8 cellular contexts compared by ENCODE assay signal in the genomic region with DNA sequence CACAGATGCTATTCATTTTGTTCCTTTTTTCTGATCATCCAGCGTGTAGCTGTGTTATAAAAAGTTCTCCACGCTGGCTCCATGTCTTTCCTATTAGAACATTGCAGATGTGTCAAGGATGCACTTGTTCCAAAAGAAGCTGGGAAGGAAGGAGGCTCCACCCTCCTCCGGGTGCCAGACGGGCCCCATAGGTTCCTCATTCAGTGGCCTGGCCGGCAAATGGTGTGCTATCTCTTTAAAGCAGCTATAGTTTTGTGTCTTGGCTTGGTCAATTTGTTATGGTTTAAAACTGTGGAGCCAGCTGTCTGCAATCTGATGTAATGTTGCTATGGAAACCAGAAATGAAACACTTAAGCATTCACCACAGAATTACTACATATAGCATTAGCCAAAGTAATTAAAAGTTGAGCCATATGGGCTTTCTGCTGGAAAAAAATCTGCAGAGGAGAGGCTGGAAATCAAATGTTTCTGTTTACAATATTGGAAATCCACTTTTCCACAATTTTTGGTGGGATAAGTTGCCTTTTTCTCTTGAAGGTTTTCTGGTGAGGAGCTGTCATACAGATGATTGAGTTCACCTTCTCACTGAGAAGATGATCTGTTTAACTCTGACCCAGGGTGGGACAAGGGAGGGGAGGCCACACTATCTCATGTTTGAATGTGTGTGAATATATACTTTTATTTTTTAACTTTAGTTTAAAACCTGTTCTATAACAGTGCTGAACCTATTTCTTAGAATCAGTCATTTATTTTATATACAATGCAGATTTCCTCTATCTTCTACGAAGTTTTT.
DNase-seq lines count a peak whose midpoint lies in the region; ATAC-seq, FAIRE-seq and TF ChIP-seq lines count a peak whose summit lies in the region.

No MANE protein-coding gene starts in this region.

- H3K36me3 Mint-ChIP-seq in neural crest cell (ENCODE audit: low read depth): peaks cover 9% of the 10 kb centered on the region
- no peaks in the 10 kb centered on the region for H3K36me3 Mint-ChIP-seq in activated naive CD8-positive, alpha-beta T cell treated with anti-CD3 and anti-CD28 coated beads, Interleukin-2, amount 50 U/mL, for 24 hours (ENCODE audit: low read depth)

- DNase-seq in GM19239 (ENCODE audit: insufficient read length, low spot score): peak; percentile 20
- peak; percentile 49 for DNase-seq in RKO (ENCODE audit: low spot score)
- DNase-seq in neural crest cell (ENCODE audit: low read depth, low spot score): no peak
- no peak for DNase-seq in activated CD4-positive, alpha-beta T cell treated with anti-CD3 and anti-CD28 coated beads, Interleukin-2, amount 50 U/mL, for 4 hours
- no peak for DNase-seq in activated naive CD8-positive, alpha-beta T cell treated with anti-CD3 and anti-CD28 coated beads, Interleukin-2, amount 50 U/mL, for 24 hours
- DNase-seq in stimulated activated CD8-positive, alpha-beta memory T cell treated with anti-CD3 and anti-CD28 coated beads, Interleukin-4, amount 100 ng/mL, for 48 hours: no peak

- ATAC-seq in HG03280 (IDR thresholded peaks at IDR 0.05; ENCODE audit: unreplicated experiment): peak; percentile 80
- no peak for ATAC-seq in activated naive CD8-positive, alpha-beta T cell treated with anti-CD3 and anti-CD28 coated beads, Interleukin-2, amount 50 U/mL, for 24 hours

- no peak for TF ChIP-seq CTCF in neural crest cell (conservative IDR thresholded peaks at IDR 0.05)

- peaks cover 54% of the 10 kb centered on the region for H3K4me1 Mint-ChIP-seq in neural crest cell
- no peaks in the 10 kb centered on the region for H3K4me1 Mint-ChIP-seq in activated naive CD8-positive, alpha-beta T cell treated with anti-CD3 and anti-CD28 coated beads, Interleukin-2, amount 50 U/mL, for 24 hours

- FAIRE-seq in GM19239 (lab: Jason Lieb, UNC): peak; percentile 74

- H3K27me3 ChIP-seq in esophagus (ENCODE audit: control insufficient read depth in 1 of 2, insufficient read depth in 2 of 2, low read length in 2 of 2): no peaks in the 10 kb centered on the region

- peaks cover 4 to 8% of the 10 kb centered on the region in 2 donors for H3K4me1 ChIP-seq in esophagus (ENCODE audit: control insufficient read depth in 2 of 2, insufficient read depth in 2 of 2, low read length in 1 of 2)

- no peaks in the 10 kb centered on the region for H3K9me3 Mint-ChIP-seq in neural crest cell
- no peaks in the 10 kb centered on the region for H3K9me3 Mint-ChIP-seq in activated naive CD8-positive, alpha-beta T cell treated with anti-CD3 and anti-CD28 coated beads, Interleukin-2, amount 50 U/mL, for 24 hours

- peak overlapping the region; percentile 5 to 22 for H3K27ac ChIP-seq in esophagus (ENCODE audit: low read depth in 2 of 2, low read length in 1 of 2)

- no peaks in the 10 kb centered on the region for H3K36me3 ChIP-seq in esophagus (ENCODE audit: control insufficient read depth in 2 of 2, insufficient read depth in 2 of 2, low read length in 1 of 2)

- peak overlapping the region; percentile 90 for H3K4me3 Mint-ChIP-seq in neural crest cell
- H3K4me3 Mint-ChIP-seq in activated naive CD8-positive, alpha-beta T cell treated with anti-CD3 and anti-CD28 coated beads, Interleukin-2, amount 50 U/mL, for 24 hours: no peak overlapping the region

- no peaks in the 10 kb centered on the region for H3K9me3 ChIP-seq in esophagus (ENCODE audit: control insufficient read depth in 2 of 2, insufficient read depth in 1 of 2, low read depth in 1 of 2, low read length in 1 of 2)

- H3K4me3 ChIP-seq in esophagus (ENCODE audit: low read depth in 1 of 2, low read length in 2 of 2): no peak overlapping the region

- 26% methylated on average over 6 of the region's 6 CpGs for WGBS in esophagus, 2 donors

- peak overlapping the region; percentile 95 for H3K27ac Mint-ChIP-seq in neural crest cell (ENCODE audit: unreplicated experiment)
- H3K27ac Mint-ChIP-seq in activated naive CD8-positive, alpha-beta T cell treated with anti-CD3 and anti-CD28 coated beads, Interleukin-2, amount 50 U/mL, for 24 hours: no peak overlapping the region

- no peaks in the 10 kb centered on the region for H3K27me3 Mint-ChIP-seq in neural crest cell (ENCODE audit: low read depth)
- H3K27me3 Mint-ChIP-seq in activated naive CD8-positive, alpha-beta T cell treated with anti-CD3 and anti-CD28 coated beads, Interleukin-2, amount 50 U/mL, for 24 hours: peaks cover 35% of the 10 kb centered on the region

Comparison
In these comparisons a context has a peak if more than half of its experiments do, and no peak if none do; other contexts are left out.
1. DNase-seq: peak in GM19239 (single experiment) and RKO (single experiment); none in neural crest cell (single experiment), activated CD4-positive, alpha-beta T cell treated with anti-CD3 and anti-CD28 coated beads, Interleukin-2, amount 50 U/mL, for 4 hours (0 of 2), activated naive CD8-positive, alpha-beta T cell treated with anti-CD3 and anti-CD28 coated beads, Interleukin-2, amount 50 U/mL, for 24 hours (single experiment) and stimulated activated CD8-positive, alpha-beta memory T cell treated with anti-CD3 and anti-CD28 coated beads, Interleukin-4, amount 100 ng/mL, for 48 hours (single experiment).